Comparison of ENCODE assay signal across 9 cellular contexts in genomic region chr2:37653093-37653492, GRCh38. TPM values are rescaled to one million over a fixed set of nuclear protein-coding genes. Genes with fewer than 3 reads are reported as not detected.
A peak's percentile ranks its signal among the peaks of the same experiment; 100 is the strongest.
DNase-seq lines count a peak whose midpoint lies in the region; ATAC-seq, FAIRE-seq and TF ChIP-seq lines count a peak whose summit lies in the region.
"Had no signal": no experiment of that assay in that cellular context is flagged by ENCODE, and none has a peak within 500 bp of the region (broad histone marks: within the 10 kb centered on the region; RNA-seq: fewer than 3 reads in every experiment).

No MANE protein-coding gene starts in this region.

- peaks cover 69% of the 10 kb centered on the region for H3K4me1 ChIP-seq in astrocyte (ENCODE audit: insufficient read depth, low read length)

- in situ Hi-C loops in GM13977 (cut with MboI; ENCODE audit: low pct_unique_long_range_greater_than_20kb, low sequenced_read_pairs, unreplicated experiment) = no loop called here

- H4K20me1 ChIP-seq in astrocyte (ENCODE audit: insufficient read depth, low read length) = peaks cover 79% of the 10 kb centered on the region

- H3K4me3 Mint-ChIP-seq in activated naive CD4-positive, alpha-beta T cell treated with anti-CD3 and anti-CD28 coated beads for 36 hours = no peak overlapping the region
- no peak overlapping the region for H3K4me3 Mint-ChIP-seq in astrocyte (ENCODE audit: unreplicated experiment)
- H3K4me3 Mint-ChIP-seq in mesothelial cell of epicardium = no peak overlapping the region
- peak overlapping the region; percentile 8 for H3K4me3 Mint-ChIP-seq in type B pancreatic cell

- peaks cover 0 to 3% of the 10 kb centered on the region in 2 donors for H3K9me3 Mint-ChIP-seq in activated naive CD4-positive, alpha-beta T cell treated with anti-CD3 and anti-CD28 coated beads, Interleukin-2, amount 50 U/mL, for 72 hours
- H3K9me3 Mint-ChIP-seq in activated naive CD4-positive, alpha-beta T cell treated with anti-CD3 and anti-CD28 coated beads for 36 hours = no peaks in the 10 kb centered on the region
- H3K9me3 Mint-ChIP-seq in astrocyte (ENCODE audit: unreplicated experiment) = peaks cover 2% of the 10 kb centered on the region
- peaks cover 2% of the 10 kb centered on the region for H3K9me3 Mint-ChIP-seq in mesothelial cell of epicardium
- peaks cover 3% of the 10 kb centered on the region for H3K9me3 Mint-ChIP-seq in type B pancreatic cell

- H3K4me1 Mint-ChIP-seq in activated naive CD4-positive, alpha-beta T cell treated with anti-CD3 and anti-CD28 coated beads for 36 hours (ENCODE audit: low read depth) = peaks cover 73% of the 10 kb centered on the region
- H3K4me1 Mint-ChIP-seq in astrocyte (ENCODE audit: low read depth, unreplicated experiment) (peaks cover 72% of the 10 kb centered on the region), mesothelial cell of epicardium (peaks cover 44% of the 10 kb centered on the region), type B pancreatic cell (ENCODE audit: unreplicated experiment) (peaks cover 52% of the 10 kb centered on the region)

- no peak overlapping the region for H3K4me3 ChIP-seq in astrocyte (ENCODE audit: insufficient read depth, low read depth, low read length)

- peak overlapping the region; percentile 12 for H3K4me2 ChIP-seq in astrocyte (ENCODE audit: low read length)

- H3K27me3 ChIP-seq in astrocyte (ENCODE audit: insufficient read depth, low read length) = no peaks in the 10 kb centered on the region

- no peaks in the 10 kb centered on the region for H3K27me3 Mint-ChIP-seq in activated naive CD4-positive, alpha-beta T cell treated with anti-CD3 and anti-CD28 coated beads for 36 hours (ENCODE audit: low read depth)
- H3K27me3 Mint-ChIP-seq in astrocyte (ENCODE audit: low read depth, unreplicated experiment) (no peaks in the 10 kb centered on the region), mesothelial cell of epicardium (ENCODE audit: low read depth) (no peaks in the 10 kb centered on the region), type B pancreatic cell (no peaks in the 10 kb centered on the region)

- no peak for ATAC-seq in activated naive CD4-positive, alpha-beta T cell treated with anti-CD3 and anti-CD28 coated beads, Interleukin-2, amount 50 U/mL, for 72 hours

- FAIRE-seq in astrocyte (lab: Jason Lieb, UNC) = no peak

- TF ChIP-seq CTCF in astrocyte (IDR thresholded peaks at IDR 0.05; ENCODE audit: insufficient read depth, low read depth, low read length) (no peak), mesothelial cell of epicardium (IDR thresholded peaks at IDR 0.05; ENCODE audit: unreplicated experiment) (no peak), type B pancreatic cell (conservative IDR thresholded peaks at IDR 0.05) (no peak), GM13977 (IDR thresholded peaks at IDR 0.05; ENCODE audit: extremely low read depth, insufficient read depth, missing control alignments) (no peak)

- peaks cover 31% of the 10 kb centered on the region for H3K36me3 ChIP-seq in astrocyte (ENCODE audit: insufficient read depth, low read length)

- no peak overlapping the region for H2AFZ ChIP-seq in astrocyte (ENCODE audit: low read depth, low read length)

- CTCF ChIA-PET in activated naive CD4-positive, alpha-beta T cell treated with anti-CD3 and anti-CD28 coated beads for 36 hours (lab: Charles Lee) = interaction anchor here (0.7 kb wide), 1 partner anchor 54 kb away, joined by 3 read pairs; no protein-coding TSS in a partner anchor

- intact Hi-C loops in activated naive CD4-positive, alpha-beta T cell treated with anti-CD3 and anti-CD28 coated beads for 36 hours (cut with micrococcal nuclease) = no loop called here

- peaks cover 13 to 20% of the 10 kb centered on the region in 2 donors for H3K36me3 Mint-ChIP-seq in activated naive CD4-positive, alpha-beta T cell treated with anti-CD3 and anti-CD28 coated beads, Interleukin-2, amount 50 U/mL, for 72 hours
- peaks cover 11% of the 10 kb centered on the region for H3K36me3 Mint-ChIP-seq in activated naive CD4-positive, alpha-beta T cell treated with anti-CD3 and anti-CD28 coated beads for 36 hours (ENCODE audit: low read depth)
- H3K36me3 Mint-ChIP-seq in astrocyte (ENCODE audit: low read depth, unreplicated experiment) (peaks cover 18% of the 10 kb centered on the region), mesothelial cell of epicardium (peaks cover 20% of the 10 kb centered on the region), type B pancreatic cell (peaks cover 39% of the 10 kb centered on the region)

- peak overlapping the region; percentile 15 for H3K9ac ChIP-seq in astrocyte (ENCODE audit: low read length)

- peak overlapping the region; percentile 81 to 84 for H3K27ac Mint-ChIP-seq in activated naive CD4-positive, alpha-beta T cell treated with anti-CD3 and anti-CD28 coated beads, Interleukin-2, amount 50 U/mL, for 72 hours
- H3K27ac Mint-ChIP-seq in activated naive CD4-positive, alpha-beta T cell treated with anti-CD3 and anti-CD28 coated beads for 36 hours = no peak overlapping the region
- H3K27ac Mint-ChIP-seq in astrocyte (ENCODE audit: unreplicated experiment) (peak overlapping the region; percentile 60), mesothelial cell of epicardium (peak overlapping the region; percentile 53), type B pancreatic cell (peak overlapping the region; percentile 13)

- H3K27ac ChIP-seq in astrocyte (ENCODE audit: low read depth, low read length) = peak overlapping the region; percentile 78

- no peaks in the 10 kb centered on the region for H3K9me3 ChIP-seq in astrocyte (ENCODE audit: insufficient read depth, low read depth, low read length)

- no peak for DNase-seq in activated naive CD4-positive, alpha-beta T cell treated with anti-CD3 and anti-CD28 coated beads, Interleukin-2, amount 50 U/mL, for 72 hours (ENCODE audit: low spot score in 2 of 2)
- DNase-seq in activated naive CD4-positive, alpha-beta T cell treated with anti-CD3 and anti-CD28 coated beads for 36 hours = no peak
- no peak for DNase-seq in astrocyte (ENCODE audit: low read depth)
- DNase-seq in mesothelial cell of epicardium (ENCODE audit: low spot score in 2 of 2, unreplicated experiment in 2 of 2) = no peak
- no peak for DNase-seq in type B pancreatic cell (ENCODE audit: extremely low spot score, unreplicated experiment)
- no peak for DNase-seq in GM13977 (ENCODE audit: low spot score)
- DNase-seq in ecto neural progenitor cell (ENCODE audit: low spot score) = no peak
- no peak for DNase-seq in cortex of kidney (lab: John Stamatoyannopoulos, UW)
- DNase-seq: activated CD4-positive, CD25-positive, alpha-beta regulatory T cell had no signal

- H3K79me2 ChIP-seq in astrocyte (ENCODE audit: insufficient read depth, low read length) = peaks cover 97% of the 10 kb centered on the region

RNA-seq across cellular contexts. Expression of gene CDC42EP3, which starts 18.3 kb away (rescaled TPM):
- total RNA-seq in activated naive CD4-positive, alpha-beta T cell treated with anti-CD3 and anti-CD28 coated beads, Interleukin-2, amount 50 U/mL, for 72 hours = 10 to 100 TPM; 11.1 to 12.5 TPM
- 1 to 10 TPM; 8.5 to 9.4 TPM for total RNA-seq in activated naive CD4-positive, alpha-beta T cell treated with anti-CD3 and anti-CD28 coated beads for 36 hours
- total RNA-seq in astrocyte = 94.3 and 102 TPM in 2 replicates
- 48.7 to 53.8 TPM (median 48.9 TPM) in 3 replicates for total RNA-seq in mesothelial cell of epicardium
- 43.7 and 65.4 TPM in 2 replicates for total RNA-seq in type B pancreatic cell (ENCODE audit: low replicate concordance)
